18 cellular contexts compared by ENCODE assay signal in genomic region chr9:42239445-42240260, GRCh38. TPM values are rescaled to one million over a fixed set of nuclear protein-coding genes. Genes with fewer than 3 reads are reported as not detected.
"Had no signal": no experiment of that assay in that cellular context is flagged by ENCODE, and none has a peak within 500 bp of the region (broad histone marks: within the 10 kb centered on the region; RNA-seq: fewer than 3 reads in every experiment).

No MANE protein-coding gene starts in this region.

RNA-seq across cellular contexts. Expression of gene SPATA31A6, which starts 56.2 kb away (rescaled TPM):
- total RNA-seq: activated B cell treated with CpG ODN at 0.5 μM for 24 hours; activated CD8-positive, alpha-beta T cell treated with anti-CD3 and anti-CD28 coated beads for 36 hours; activated T-cell treated with anti-CD3 and anti-CD28 coated beads, Interleukin-2, amount 50 U/mL, for 4 hours; activated T-helper 17 cell treated with anti-CD3 and anti-CD28 coated beads, Interleukin-2, amount 50 U/mL, for 72 hours; body of pancreas; cardiac septum; cerebellum; esophagus squamous epithelium; kidney; left lobe of liver; lung; naive thymus-derived CD4-positive, alpha-beta T cell; psoas muscle; right lobe of liver; skeletal muscle tissue; temporal lobe; transverse colon had no signal
- polyA plus RNA-seq: immature natural killer cell; lung; naive thymus-derived CD4-positive, alpha-beta T cell; psoas muscle had no signal
